ENCODE assay signal across 8 cellular contexts in the genomic region with DNA sequence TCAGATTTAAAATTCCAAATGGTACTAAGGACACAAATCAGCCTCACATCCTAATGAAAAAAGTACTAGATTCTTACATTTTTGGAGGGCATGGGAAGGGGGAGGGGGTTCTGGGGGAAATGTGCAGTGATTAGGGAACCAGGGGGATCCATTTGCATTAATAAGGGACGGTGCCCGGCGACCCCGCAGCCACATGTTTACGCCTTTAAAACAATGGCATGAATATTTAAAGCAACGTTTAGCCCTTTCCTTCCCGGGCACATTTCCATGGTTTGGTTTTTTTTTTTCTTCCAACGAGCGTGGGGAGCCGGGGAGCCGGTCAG. TPM values are rescaled to one million over a fixed set of nuclear protein-coding genes. Genes with fewer than 3 reads are reported as not detected.
DNase-seq lines count a peak whose midpoint lies in the region; ATAC-seq and TF ChIP-seq lines count a peak whose summit lies in the region.

No MANE protein-coding gene starts in this region.

- peak overlapping the region; percentile 88 for H3K27ac ChIP-seq in duodenal mucosa (ENCODE audit: low read depth, low read length)

- no peak for ATAC-seq in HG03439 (IDR thresholded peaks at IDR 0.05; ENCODE audit: unreplicated experiment)
- ATAC-seq in activated CD4-positive, CD25-positive, alpha-beta regulatory T cell treated with anti-CD3 and anti-CD28 coated beads, Interleukin-2, amount 50 U/mL, for 24 hours, result no peak

- H3K4me3 Mint-ChIP-seq in CD14-positive monocyte, result peak overlapping the region; percentile 78 to 82
- peak overlapping the region; percentile 89 for H3K4me3 Mint-ChIP-seq in nephron progenitor cell

- no peaks in the 10 kb centered on the region for H3F3A ChIP-seq in Loucy (ENCODE audit: low read depth)

- H3K4me1 ChIP-seq in Loucy (ENCODE audit: insufficient read depth, low read length, poor library complexity, severe bottlenecking) (peaks cover 42% of the 10 kb centered on the region), duodenal mucosa (ENCODE audit: control insufficient read depth in 1 of 2, insufficient read depth in 2 of 2, low read length in 2 of 2) (peaks cover 18 to 27% of the 10 kb centered on the region in 2 donors)

- H3K79me2 ChIP-seq in Loucy (ENCODE audit: insufficient read depth, low read length), result peaks cover 71% of the 10 kb centered on the region

- H3K4me2 ChIP-seq in Loucy (ENCODE audit: low read depth, low read length, poor library complexity, severe bottlenecking), result peak overlapping the region; percentile 88

- peaks cover 11% of the 10 kb centered on the region for H4K20me1 ChIP-seq in Loucy (ENCODE audit: insufficient read depth, low read length, poor library complexity, severe bottlenecking)

- H3K27ac Mint-ChIP-seq in CD14-positive monocyte (peak overlapping the region in 6 of 7 donors; percentile 28 to 87 (median 53)), nephron progenitor cell (peak overlapping the region; percentile 97)

- peak overlapping the region; percentile 88 for H3K4me3 ChIP-seq in Loucy (ENCODE audit: low read length, poor library complexity, severe bottlenecking)
- H3K4me3 ChIP-seq in duodenal mucosa (ENCODE audit: low read depth in 1 of 2, low read length in 2 of 2), result peak overlapping the region; percentile 83 to 91

- no peaks in the 10 kb centered on the region for H3K9me2 ChIP-seq in Loucy (replicated peaks; ENCODE audit: low read depth, low read length)

- DNase-seq in CD14-positive monocyte (ENCODE audit: low spot score) (no peak), nephron progenitor cell (no peak)
- no peak for DNase-seq in activated effector memory CD4-positive, alpha-beta T cell treated with Interleukin-2 at 50 U/mL for 16 hours
- no peak for DNase-seq in stimulated activated CD4-positive, alpha-beta T cell treated with anti-CD3 and anti-CD28 coated beads, Interleukin-2, amount 100 ng/mL, for 24 hours

- H3K9me3 ChIP-seq in Loucy (ENCODE audit: insufficient read depth, low read depth, low read length) (no peaks in the 10 kb centered on the region), duodenal mucosa (ENCODE audit: control insufficient read depth in 1 of 2, low read length in 2 of 2) (no peaks in the 10 kb centered on the region)

- H2AFZ ChIP-seq in Loucy (ENCODE audit: low read length), result peak overlapping the region; percentile 76

- H3K36me3 ChIP-seq in Loucy (ENCODE audit: insufficient read depth, low read length), result 0 out of 2 replicates have a peak, but pooled peaks cover 2% of the 10 kb centered on the region
- H3K36me3 ChIP-seq in duodenal mucosa (ENCODE audit: control insufficient read depth in 1 of 2, insufficient read depth in 2 of 2, low read length in 2 of 2), result peaks cover 0 to 5% of the 10 kb centered on the region in 2 donors

- peaks cover 38% of the 10 kb centered on the region for H3K4me1 Mint-ChIP-seq in CD14-positive monocyte
- peaks cover 62% of the 10 kb centered on the region for H3K4me1 Mint-ChIP-seq in nephron progenitor cell

- intact Hi-C loops in CD14-positive monocyte (cut with micrococcal nuclease), result loop anchor here in 1 of 2 donors (5.0 kb wide), 1 partner anchor 45 kb away; a partner anchor contains a TSS

- TF ChIP-seq CTCF in CD14-positive monocyte (IDR thresholded peaks at IDR 0.05) (no peak), Loucy (conservative IDR thresholded peaks at IDR 0.05; ENCODE audit: low read length) (no peak), nephron progenitor cell (IDR thresholded peaks at IDR 0.05) (no peak)

- peaks cover 13 to 20% (median 20%) of the 10 kb centered on the region in 3 donors for H3K27me3 Mint-ChIP-seq in CD14-positive monocyte (ENCODE audit: low read depth in 3 of 3)
- H3K27me3 Mint-ChIP-seq in nephron progenitor cell (ENCODE audit: low read depth, poor library complexity), result peaks cover 23% of the 10 kb centered on the region

- H3K27me3 ChIP-seq in Loucy (ENCODE audit: insufficient read depth, low read length, poor library complexity, severe bottlenecking) (no peaks in the 10 kb centered on the region), duodenal mucosa (ENCODE audit: control insufficient read depth in 1 of 2, insufficient read depth in 2 of 2, low read length in 2 of 2) (no peaks in the 10 kb centered on the region)

- H3K9ac ChIP-seq in Loucy (ENCODE audit: low read depth, low read length, poor library complexity, severe bottlenecking), result peak overlapping the region; percentile 95
- peak overlapping the region; percentile 76 to 87 for H3K9ac ChIP-seq in duodenal mucosa (ENCODE audit: low read depth in 1 of 2, low read length in 2 of 2)

- H3K36me3 Mint-ChIP-seq in CD14-positive monocyte, result peaks cover 6 to 20% of the 10 kb centered on the region in 2 donors
- H3K36me3 Mint-ChIP-seq in nephron progenitor cell (ENCODE audit: low read depth), result peaks cover 32% of the 10 kb centered on the region

- H3K9me3 Mint-ChIP-seq in CD14-positive monocyte (no peaks in the 10 kb centered on the region), nephron progenitor cell (no peaks in the 10 kb centered on the region)

RNA-seq across cellular contexts. Expression of a gene that starts 1.2 kb away (rescaled TPM):
- 10 to 100 TPM; 11.9 to 15.1 TPM for polyA plus RNA-seq in CD14-positive monocyte

RNA-seq across cellular contexts. Expression of a gene that starts 47.0 kb away (rescaled TPM):
- polyA plus RNA-seq in CD14-positive monocyte, result 10 to 100 TPM; 19.5 to 19.6 TPM
